Comparison of ENCODE assay signal across 8 cellular contexts in genomic region chr14:53152627-53152908, GRCh38. TPM values are rescaled to one million over a fixed set of nuclear protein-coding genes. Genes with fewer than 3 reads are reported as not detected.
A peak's percentile ranks its signal among the peaks of the same experiment; 100 is the strongest.
DNase-seq lines count a peak whose midpoint lies in the region; ATAC-seq and TF ChIP-seq lines count a peak whose summit lies in the region.

No MANE protein-coding gene starts in this region.

- TF ChIP-seq EP300 in sigmoid colon (IDR thresholded peaks at IDR 0.05): no peak

- H3K9me3 Mint-ChIP-seq in activated T-helper 1 cell treated with anti-CD3 and anti-CD28 coated beads, Interleukin-12 subunit alpha, Interleukin-12 subunit beta, Interleukin-2, Interleukin-4 antibody, amounts not matched to agents 30 ng/mL and 10 ng/mL and 1 ng/mL, durations not matched to agents 14 hours and 24 hours and 36 hours: no peaks in the 10 kb centered on the region

- WGBS in sigmoid colon, 2 donors: 0% methylated on average over 36 of the region's 36 CpGs

- no peaks in the 10 kb centered on the region for H3K9me3 ChIP-seq in sigmoid colon

- ATAC-seq in GM18873 (IDR thresholded peaks at IDR 0.05; ENCODE audit: low FRiP score, unreplicated experiment) (peak; percentile 15), HG03175 (IDR thresholded peaks at IDR 0.05; ENCODE audit: unreplicated experiment) (peak; percentile 24), left cardiac atrium (peak; percentile 62 to 65)

- peak overlapping the region; percentile 96 for H3K27ac Mint-ChIP-seq in activated T-helper 1 cell treated with anti-CD3 and anti-CD28 coated beads, Interleukin-12 subunit alpha, Interleukin-12 subunit beta, Interleukin-2, Interleukin-4 antibody, amounts not matched to agents 30 ng/mL and 10 ng/mL and 1 ng/mL, durations not matched to agents 14 hours and 24 hours and 36 hours

- intact Hi-C loops in activated T-helper 1 cell treated with anti-CD3 and anti-CD28 coated beads, Interleukin-12 subunit alpha, Interleukin-12 subunit beta, Interleukin-2, Interleukin-4 antibody, amounts not matched to agents 30 ng/mL and 10 ng/mL and 1 ng/mL, durations not matched to agents 14 hours and 24 hours and 36 hours (cut with micrococcal nuclease): loop anchor here (2.0 to 5.0 kb wide), 3 partner anchors 98 to 360 kb away; partner anchors contain the start of gene GNPNAT1
- intact Hi-C loops in left cardiac atrium (cut with DNase I) (no loop called here), sigmoid colon (cut with DNase I) (loop anchor here (2.0 to 5.0 kb wide), 2 partner anchors 145 to 362 kb away; partner anchors contain the start of gene GNPNAT1)

- H3K36me3 ChIP-seq in sigmoid colon: no peaks in the 10 kb centered on the region

- H3K4me3 Mint-ChIP-seq in activated T-helper 1 cell treated with anti-CD3 and anti-CD28 coated beads, Interleukin-12 subunit alpha, Interleukin-12 subunit beta, Interleukin-2, Interleukin-4 antibody, amounts not matched to agents 30 ng/mL and 10 ng/mL and 1 ng/mL, durations not matched to agents 14 hours and 24 hours and 36 hours: peak overlapping the region; percentile 100

- TF ChIP-seq POLR2A in sigmoid colon (IDR thresholded peaks at IDR 0.05): no peak

- peaks cover 2% of the 10 kb centered on the region for H3K27me3 Mint-ChIP-seq in activated T-helper 1 cell treated with anti-CD3 and anti-CD28 coated beads, Interleukin-12 subunit alpha, Interleukin-12 subunit beta, Interleukin-2, Interleukin-4 antibody, amounts not matched to agents 30 ng/mL and 10 ng/mL and 1 ng/mL, durations not matched to agents 14 hours and 24 hours and 36 hours (ENCODE audit: insufficient read depth)

- H3K27me3 ChIP-seq in sigmoid colon: no peaks in the 10 kb centered on the region

- H3K4me3 ChIP-seq in sigmoid colon: peak overlapping the region; percentile 63 to 87 (median 76)

- no peak for TF ChIP-seq CTCF in sigmoid colon (IDR thresholded peaks at IDR 0.05)

- peaks cover 0 to 24% (median 18%) of the 10 kb centered on the region in 4 donors for H3K4me1 ChIP-seq in sigmoid colon

- peak overlapping the region; percentile 84 to 97 (median 96) for H3K27ac ChIP-seq in sigmoid colon

- DNase-seq in A172 (ENCODE audit: low spot score) (peak; percentile 3), left cardiac atrium (no peak), sigmoid colon (no peak), HCEC 1CT (no peak)
- no peak for DNase-seq in activated T-helper 1 cell treated with anti-CD3 and anti-CD28 coated beads, Interleukin-12 subunit alpha, Interleukin-12 subunit beta, Interleukin-2, Interleukin-4 antibody, amounts not matched to agents 30 ng/mL and 10 ng/mL and 1 ng/mL, durations not matched to agents 14 hours and 24 hours and 36 hours (ENCODE audit: low spot score)
- DNase-seq in activated CD4-positive, alpha-beta T cell treated with anti-CD3 and anti-CD28 coated beads for 1 hour: no peak

- peaks cover 29% of the 10 kb centered on the region for H3K36me3 Mint-ChIP-seq in activated T-helper 1 cell treated with anti-CD3 and anti-CD28 coated beads, Interleukin-12 subunit alpha, Interleukin-12 subunit beta, Interleukin-2, Interleukin-4 antibody, amounts not matched to agents 30 ng/mL and 10 ng/mL and 1 ng/mL, durations not matched to agents 14 hours and 24 hours and 36 hours (ENCODE audit: low read depth)

- peaks cover 59% of the 10 kb centered on the region for H3K4me1 Mint-ChIP-seq in activated T-helper 1 cell treated with anti-CD3 and anti-CD28 coated beads, Interleukin-12 subunit alpha, Interleukin-12 subunit beta, Interleukin-2, Interleukin-4 antibody, amounts not matched to agents 30 ng/mL and 10 ng/mL and 1 ng/mL, durations not matched to agents 14 hours and 24 hours and 36 hours (ENCODE audit: low read depth)

RNA-seq across cellular contexts. Expression of gene DDHD1, which starts 0.6 kb away (rescaled TPM):
- total RNA-seq in A172 (2014; rRNA removed; shearing (Covaris generic)): 8.0 and 8.5 TPM in 2 replicates
- total RNA-seq in activated T-helper 1 cell treated with anti-CD3 and anti-CD28 coated beads, Interleukin-12 subunit alpha, Interleukin-12 subunit beta, Interleukin-2, Interleukin-4 antibody, amounts not matched to agents 30 ng/mL and 10 ng/mL and 1 ng/mL, durations not matched to agents 14 hours and 24 hours and 36 hours: 85.5 and 93.1 TPM in 2 replicates
- total RNA-seq in left cardiac atrium (1 to 10 TPM; 9.2 to 9.8 TPM), sigmoid colon (10 to 100 TPM; 15.2 to 21.4 (median 17.9) TPM)
- 1 to 10 TPM; 1.2 to 4.8 (median 1.2) TPM for polyA plus RNA-seq in sigmoid colon

Comparison
In these comparisons a context has a peak if more than half of its experiments do, and no peak if none do; other contexts are left out.
1. intact Hi-C loops: an anchor here in activated T-helper 1 cell treated with anti-CD3 and anti-CD28 coated beads, Interleukin-12 subunit alpha, Interleukin-12 subunit beta, Interleukin-2, Interleukin-4 antibody, amounts not matched to agents 30 ng/mL and 10 ng/mL and 1 ng/mL, durations not matched to agents 14 hours and 24 hours and 36 hours (2.0 to 5.0 kb wide) and sigmoid colon (2.0 to 5.0 kb wide); none called in left cardiac atrium.